In genomic region chr12:45273717-45274271, GRCh38 we compare ENCODE assay signal across 11 cellular contexts. TPM values are rescaled to one million over a fixed set of nuclear protein-coding genes. Genes with fewer than 3 reads are reported as not detected.
DNase-seq lines count a peak whose midpoint lies in the region; ATAC-seq lines count a peak whose summit lies in the region.
"Had no signal": no experiment of that assay in that cellular context is flagged by ENCODE, and none has a peak within 500 bp of the region (broad histone marks: within the 10 kb centered on the region; RNA-seq: fewer than 3 reads in every experiment).

No MANE protein-coding gene starts in this region.

- no peak overlapping the region for H3K4me3 Mint-ChIP-seq in activated T-helper 17 cell treated with anti-CD3 and anti-CD28 coated beads, Interleukin-2, amount 50 U/mL, for 72 hours
- H3K4me3 Mint-ChIP-seq: activated CD8-positive, alpha-beta memory T cell treated with anti-CD3 and anti-CD28 coated beads, Interleukin-2, amount 10 ng/mL, durations not matched to agents 7 days and 5 days; B cell had no signal

- H3K4me1 ChIP-seq in ACC112 (ENCODE audit: control insufficient read depth, insufficient read depth, low read length, unreplicated experiment) (peaks cover 48% of the 10 kb centered on the region), mesenchymal stem cell (ENCODE audit: control insufficient read depth, insufficient read depth, low read depth, low read length) (peaks cover 5% of the 10 kb centered on the region)

- H4K8ac ChIP-seq in mesenchymal stem cell (ENCODE audit: low read length), result no peak overlapping the region

- no peaks in the 10 kb centered on the region for H3K36me3 ChIP-seq in ACC112 (ENCODE audit: insufficient read depth, low read length)
- H3K36me3 ChIP-seq in MG63, result no peaks in the 10 kb centered on the region
- H3K36me3 ChIP-seq in mesenchymal stem cell (ENCODE audit: control insufficient read depth in 1 of 2, insufficient read depth in 2 of 2, low read depth in 1 of 2, low read length in 2 of 2), result no peaks in the 10 kb centered on the region

- H3K9me3 Mint-ChIP-seq in activated T-helper 17 cell treated with anti-CD3 and anti-CD28 coated beads, Interleukin-2, amount 50 U/mL, for 72 hours, result no peaks in the 10 kb centered on the region

- no peak overlapping the region for H2AFZ ChIP-seq in ACC112 (ENCODE audit: low read length, unreplicated experiment)
- no peak overlapping the region for H2AFZ ChIP-seq in mesenchymal stem cell (ENCODE audit: low read depth, low read length)

- H3K27me3 ChIP-seq in ACC112 (ENCODE audit: insufficient read depth, low read length) (no peaks in the 10 kb centered on the region), MG63 (no peaks in the 10 kb centered on the region), mesenchymal stem cell (ENCODE audit: control insufficient read depth in 1 of 2, insufficient read depth in 1 of 2, low read length in 2 of 2) (no peaks in the 10 kb centered on the region)

- WGBS in mesenchymal stem cell, result 1% methylated on average over 1 of the region's 1 CpG

- H3K4me3 ChIP-seq in ACC112 (ENCODE audit: low read depth, low read length) (peak overlapping the region; percentile 41; the same call in 1 of the 2 replicates), MG63 (no peak overlapping the region), mesenchymal stem cell (ENCODE audit: insufficient read depth in 1 of 2, low read depth in 1 of 2, low read length in 2 of 2) (peak overlapping the region in 1 of 2 experiments; percentile 20)

- H3K9me3 ChIP-seq in MG63, result no peaks in the 10 kb centered on the region
- H3K9me3 ChIP-seq in mesenchymal stem cell (ENCODE audit: control insufficient read depth, low read length), result no peaks in the 10 kb centered on the region

- no peak overlapping the region for H3K4me2 ChIP-seq in mesenchymal stem cell (ENCODE audit: low read length, poor library complexity, severe bottlenecking)

- peaks cover 41% of the 10 kb centered on the region for H3K79me2 ChIP-seq in ACC112 (ENCODE audit: control insufficient read depth, insufficient read depth, low read length, unreplicated experiment)

- H2BK120ac ChIP-seq in mesenchymal stem cell (ENCODE audit: low read depth, low read length), result no peak overlapping the region

- H3K14ac ChIP-seq in mesenchymal stem cell (ENCODE audit: low read length in 2 of 2), result no peak overlapping the region

- H3K4me1 Mint-ChIP-seq in activated T-helper 17 cell treated with anti-CD3 and anti-CD28 coated beads, Interleukin-2, amount 50 U/mL, for 72 hours, result peaks cover 4% of the 10 kb centered on the region
- H3K4me1 Mint-ChIP-seq: activated CD8-positive, alpha-beta memory T cell treated with anti-CD3 and anti-CD28 coated beads, Interleukin-2, amount 10 ng/mL, durations not matched to agents 7 days and 5 days had no signal

- H3K23ac ChIP-seq in mesenchymal stem cell (ENCODE audit: low read length in 2 of 2), result no peak overlapping the region

- peak overlapping the region in 1 of 2 experiments; percentile 50 for H3K18ac ChIP-seq in mesenchymal stem cell (ENCODE audit: low read depth in 1 of 2, low read length in 2 of 2)

- H3K9ac ChIP-seq in mesenchymal stem cell (ENCODE audit: low read length), result peak overlapping the region; percentile 83

- ATAC-seq in HG02884 (IDR thresholded peaks at IDR 0.05; ENCODE audit: unreplicated experiment), result no peak
- ATAC-seq in activated T-helper 17 cell treated with anti-CD3 and anti-CD28 coated beads, Interleukin-2, amount 50 U/mL, for 72 hours (replicated peaks), result no peak
- ATAC-seq: activated CD8-positive, alpha-beta memory T cell treated with anti-CD3 and anti-CD28 coated beads, Interleukin-2, amount 10 ng/mL, durations not matched to agents 7 days and 5 days had no signal

- no peak overlapping the region for H3K4ac ChIP-seq in mesenchymal stem cell (ENCODE audit: low read depth in 1 of 2, low read length in 2 of 2)

- peaks cover 24% of the 10 kb centered on the region for H3K79me1 ChIP-seq in mesenchymal stem cell (replicated peaks; ENCODE audit: low read length, poor library complexity, severe bottlenecking)

- H4K91ac ChIP-seq in mesenchymal stem cell (ENCODE audit: low read length), result no peak overlapping the region

- peak; percentile 63 for DNase-seq in MG63
- DNase-seq in epidermal melanocyte (ENCODE audit: insufficient read length, low spot score), result peak; percentile 77
- peak; percentile 92 for DNase-seq in mesenchymal stem cell
- no peak for DNase-seq in stimulated activated CD4-positive, alpha-beta T cell treated with anti-CD3 and anti-CD28 coated beads, Interleukin-1b, Interleukin-23, amount 100 ng/mL, for 48 hours
- DNase-seq in D341Med (ENCODE audit: low spot score), result no peak
- DNase-seq: activated CD8-positive, alpha-beta memory T cell treated with anti-CD3 and anti-CD28 coated beads, Interleukin-2, amount 10 ng/mL, durations not matched to agents 7 days and 5 days; NCI-H526 treated with DMSO at 0.1 percent for 48 hours had no signal

- H3K27me3 Mint-ChIP-seq in activated T-helper 17 cell treated with anti-CD3 and anti-CD28 coated beads, Interleukin-2, amount 50 U/mL, for 72 hours, result no peaks in the 10 kb centered on the region
- H3K27me3 Mint-ChIP-seq: activated CD8-positive, alpha-beta memory T cell treated with anti-CD3 and anti-CD28 coated beads, Interleukin-2, amount 10 ng/mL, durations not matched to agents 7 days and 5 days; B cell had no signal

- H3K27ac ChIP-seq in ACC112 (ENCODE audit: low read depth, low read length) (peak overlapping the region; percentile 97), mesenchymal stem cell (ENCODE audit: low read length, poor library complexity, severe bottlenecking) (peak overlapping the region; percentile 26)

- H2AK5ac ChIP-seq in mesenchymal stem cell (ENCODE audit: low read length, severe bottlenecking), result no peak overlapping the region

- peak overlapping the region in 1 of 2 experiments; percentile 18 for H2BK12ac ChIP-seq in mesenchymal stem cell (ENCODE audit: low read length in 2 of 2)

- peaks cover 19% of the 10 kb centered on the region for H3K36me3 Mint-ChIP-seq in activated T-helper 17 cell treated with anti-CD3 and anti-CD28 coated beads, Interleukin-2, amount 50 U/mL, for 72 hours (ENCODE audit: low read depth)

- no peak overlapping the region for H2BK15ac ChIP-seq in mesenchymal stem cell (ENCODE audit: low read depth, poor library complexity, severe bottlenecking)

- no peak overlapping the region for H2BK5ac ChIP-seq in mesenchymal stem cell (ENCODE audit: low read depth, low read length, poor library complexity, severe bottlenecking)

- no peak overlapping the region for H3K27ac Mint-ChIP-seq in activated T-helper 17 cell treated with anti-CD3 and anti-CD28 coated beads, Interleukin-2, amount 50 U/mL, for 72 hours
- H3K27ac Mint-ChIP-seq: activated CD8-positive, alpha-beta memory T cell treated with anti-CD3 and anti-CD28 coated beads, Interleukin-2, amount 10 ng/mL, durations not matched to agents 7 days and 5 days; B cell had no signal

RNA-seq across cellular contexts. Expression of gene ANO6, which starts 57.9 kb away (rescaled TPM):
- 20.4 and 33.8 TPM in 2 replicates for total RNA-seq in MG63 (2014; rRNA removed; shearing (Covaris generic); ENCODE audit: low replicate concordance)
- 51.1 TPM for polyA plus RNA-seq in mesenchymal stem cell (2013, experiment 1 of 2)
- 50.0 TPM for polyA plus RNA-seq in mesenchymal stem cell (2013, experiment 2 of 2)
- 10 to 100 TPM; 26.8 to 45.1 TPM for total RNA-seq in activated T-helper 17 cell treated with anti-CD3 and anti-CD28 coated beads, Interleukin-2, amount 50 U/mL, for 72 hours

Comparison
In these comparisons a context has a peak if more than half of its experiments do, and no peak if none do; other contexts are left out.
1. DNase-seq: peak in MG63 (single experiment), epidermal melanocyte (single experiment) and mesenchymal stem cell (single experiment); none in stimulated activated CD4-positive, alpha-beta T cell treated with anti-CD3 and anti-CD28 coated beads, Interleukin-1b, Interleukin-23, amount 100 ng/mL, for 48 hours (single experiment) and D341Med (single experiment).